8 cellular contexts compared by ENCODE assay signal in genomic region chr1:44354840-44355581, GRCh38. TPM values are rescaled to one million over a fixed set of nuclear protein-coding genes. Genes with fewer than 3 reads are reported as not detected.
DNase-seq lines count a peak whose midpoint lies in the region; ATAC-seq, FAIRE-seq and TF ChIP-seq lines count a peak whose summit lies in the region.

Gene ERI3 (minus strand): TSS chr1:44355257. CDS start chr1:44355026, 231 bp downstream.

- peak within 1 kb of the TSS; percentile 92 for H3K27ac Mint-ChIP-seq in type B pancreatic cell

- peak within 1 kb of the TSS; percentile 38 to 96 (median 66) for H3K4me3 ChIP-seq in adrenal gland
- H3K4me3 ChIP-seq in heart left ventricle: peak within 1 kb of the TSS; percentile 72 to 99 (median 90)

- H3K27me3 ChIP-seq in adrenal gland: no peaks in the 10 kb centered on the region
- no peaks in the 10 kb centered on the region for H3K27me3 ChIP-seq in heart left ventricle

- H3K9me3 ChIP-seq in adrenal gland (replicated peaks in 1 of 3) (no peaks in the 10 kb centered on the region), heart left ventricle (no peaks in the 10 kb centered on the region)

- 0 to 1% (median 0%) methylated on average over 13 to 65 of the region's 65 CpGs for WGBS in adrenal gland, 4 donors
- 0 to 2% (median 1%) methylated on average over 31 to 65 of the region's 65 CpGs for WGBS in heart left ventricle, 4 donors

- H3K27ac ChIP-seq in adrenal gland: peak within 1 kb of the TSS in 3 of 5 donors; percentile 45 to 73 (median 67)
- H3K27ac ChIP-seq in heart left ventricle: peak within 1 kb of the TSS in 9 of 12 donors; percentile 30 to 79 (median 67)

- H3K4me1 ChIP-seq in adrenal gland (replicated peaks in 1 of 2): peaks cover 7 to 9% of the 10 kb centered on the region in 2 donors
- H3K4me1 ChIP-seq in heart left ventricle: peaks cover 0 to 29% (median 16%) of the 10 kb centered on the region in 12 donors

- ATAC-seq in HG02852 (IDR thresholded peaks at IDR 0.05; ENCODE audit: unreplicated experiment): peak; percentile 99
- ATAC-seq in heart left ventricle: peak; percentile 100

- no peaks in the 10 kb centered on the region for H3K9me3 Mint-ChIP-seq in type B pancreatic cell

- no peaks in the 10 kb centered on the region for H3K27me3 Mint-ChIP-seq in type B pancreatic cell

- peak within 1 kb of the TSS; percentile 98 for H3K4me3 Mint-ChIP-seq in type B pancreatic cell

- H3K36me3 ChIP-seq in adrenal gland (replicated peaks in 1 of 2): no peaks in the 10 kb centered on the region
- H3K36me3 ChIP-seq in heart left ventricle: peaks cover 0 to 9% (median 0%) of the 10 kb centered on the region in 9 donors

- H3K4me1 Mint-ChIP-seq in type B pancreatic cell (ENCODE audit: unreplicated experiment): peaks cover 54% of the 10 kb centered on the region

- H3K36me3 Mint-ChIP-seq in type B pancreatic cell: peaks cover 13% of the 10 kb centered on the region

- TF ChIP-seq POLR2A in GM12892 (IDR thresholded peaks at IDR 0.05; ENCODE audit: low read depth, low read length) (peak; percentile 61), adrenal gland (IDR thresholded peaks at IDR 0.05) (peak; percentile 36 to 81), heart left ventricle (IDR thresholded peaks at IDR 0.05) (peak in 1 of 2 donors; percentile 87)

- FAIRE-seq in GM12892 (lab: Jason Lieb, UNC): peak; percentile 97

- TF ChIP-seq CTCF in adrenal gland (IDR thresholded peaks at IDR 0.05) (no peak), heart left ventricle (IDR thresholded peaks at IDR 0.05) (no peak), type B pancreatic cell (conservative IDR thresholded peaks at IDR 0.05) (no peak)

- intact Hi-C loops in adrenal gland (cut with DNase I): no loop called here
- intact Hi-C loops in heart left ventricle (cut with DNase I): no loop called here

- peak; percentile 95 for DNase-seq in GM12892 (ENCODE audit: insufficient read length)
- DNase-seq in NCI-H146 (lab: John Stamatoyannopoulos, UW): peak; percentile 96
- peak; percentile 89 to 97 (median 94) for DNase-seq in T-helper 1 cell
- peak; percentile 96 to 99 (median 98) for DNase-seq in adrenal gland
- peak; percentile 97 to 99 (median 98) for DNase-seq in heart left ventricle
- peak; percentile 99 for DNase-seq in pons (ENCODE audit: low spot score)
- DNase-seq in type B pancreatic cell (ENCODE audit: extremely low spot score, unreplicated experiment): peak; percentile 97

RNA-seq across cellular contexts. Expression of gene ERI3, which starts in this region (rescaled TPM):
- 34.0 TPM for polyA plus RNA-seq in GM12892 (2012; ENCODE audit: missing spikeins)
- total RNA-seq in adrenal gland: 10 to 100 TPM; 34.3 to 62.8 (median 47.9) TPM
- 10 to 100 TPM; 33.8 to 43.4 (median 38.6) TPM for polyA plus RNA-seq in adrenal gland
- 10 to 100 TPM; 42.0 to 57.0 (median 48.0) TPM for total RNA-seq in heart left ventricle
- 10 to 100 TPM; 29.8 to 68.9 TPM for polyA plus RNA-seq in heart left ventricle
- total RNA-seq in type B pancreatic cell (ENCODE audit: low replicate concordance): 54.7 and 72.7 TPM in 2 replicates

Comparison
In these comparisons a context has a peak if more than half of its experiments do, and no peak if none do; other contexts are left out.
1. Peak in every context shown above with its lines: DNase-seq, ATAC-seq, H3K4me3 ChIP-seq and H3K27ac ChIP-seq.